Comparison of ENCODE assay signal across 19 cellular contexts in genomic region chr1:13814131-13814530, GRCh38.
"Had no signal": no experiment of that assay in that cellular context is flagged by ENCODE, and none has a peak within 500 bp of the region (broad histone marks: within the 10 kb centered on the region; RNA-seq: fewer than 3 reads in every experiment).

No MANE protein-coding gene starts in this region.

- H3K27me3 ChIP-seq: colonic mucosa, gastrocnemius medialis, hepatocyte, neural progenitor cell, transverse colon had no signal

- H3K9me3 Mint-ChIP-seq: dendritic cell treated with granulocyte-macrophage colony-stimulating factor and Interleukin-4, amounts not matched to agents 40 ng/mL and 50 ng/mL, for 4 days; endodermal cell; mesothelial cell of epicardium; naive thymus-derived CD4-positive, alpha-beta T cell; nephron; neural progenitor cell; stimulated activated naive B cell treated with anti-CD40 and anti-IgM and Interleukin-4, amounts not matched to agents 10 μg/mL and 1 μg/mL and 100 μg/mL, for 72 hours; stimulated activated naive CD8-positive, alpha-beta T cell treated with anti-CD3 and anti-CD28 coated beads, Interleukin-15, Interleukin-2, amounts not matched to agents 100 ng/mL and 50 ng/mL, for 24 hours had no signal

- H3K27ac Mint-ChIP-seq: dendritic cell treated with granulocyte-macrophage colony-stimulating factor and Interleukin-4, amounts not matched to agents 40 ng/mL and 50 ng/mL, for 4 days; endodermal cell; mesothelial cell of epicardium; nephron; neural progenitor cell; stimulated activated naive B cell treated with anti-CD40 and anti-IgM and Interleukin-4, amounts not matched to agents 10 μg/mL and 1 μg/mL and 100 μg/mL, for 72 hours; stimulated activated naive CD8-positive, alpha-beta T cell treated with anti-CD3 and anti-CD28 coated beads, Interleukin-15, Interleukin-2, amounts not matched to agents 100 ng/mL and 50 ng/mL, for 24 hours had no signal

- H3K4me1 ChIP-seq: colonic mucosa, neural progenitor cell, prostate gland had no signal

- H3K4me3 Mint-ChIP-seq: dendritic cell treated with granulocyte-macrophage colony-stimulating factor and Interleukin-4, amounts not matched to agents 40 ng/mL and 50 ng/mL, for 4 days; endodermal cell; mesothelial cell of epicardium; naive thymus-derived CD4-positive, alpha-beta T cell; nephron; neural progenitor cell; stimulated activated naive B cell treated with anti-CD40 and anti-IgM and Interleukin-4, amounts not matched to agents 10 μg/mL and 1 μg/mL and 100 μg/mL, for 72 hours; stimulated activated naive CD8-positive, alpha-beta T cell treated with anti-CD3 and anti-CD28 coated beads, Interleukin-15, Interleukin-2, amounts not matched to agents 100 ng/mL and 50 ng/mL, for 24 hours had no signal

- H3K4me1 Mint-ChIP-seq: endodermal cell, mesothelial cell of epicardium, nephron, neural progenitor cell had no signal

- H3K9me3 ChIP-seq: colonic mucosa, gastrocnemius medialis, prostate gland, spleen, transverse colon had no signal

- DNase-seq: colonic mucosa; gastrocnemius medialis; kidney; stimulated activated naive B cell treated with anti-CD40 and anti-IgM and Interleukin-4, amounts not matched to agents 10 μg/mL and 1 μg/mL and 100 μg/mL, for 72 hours; transverse colon had no signal

- H3K27me3 Mint-ChIP-seq: dendritic cell treated with granulocyte-macrophage colony-stimulating factor and Interleukin-4, amounts not matched to agents 40 ng/mL and 50 ng/mL, for 4 days; naive thymus-derived CD4-positive, alpha-beta T cell; stimulated activated naive B cell treated with anti-CD40 and anti-IgM and Interleukin-4, amounts not matched to agents 10 μg/mL and 1 μg/mL and 100 μg/mL, for 72 hours; stimulated activated naive CD8-positive, alpha-beta T cell treated with anti-CD3 and anti-CD28 coated beads, Interleukin-15, Interleukin-2, amounts not matched to agents 100 ng/mL and 50 ng/mL, for 24 hours had no signal

- H3K36me3 ChIP-seq: colonic mucosa, neural progenitor cell, prostate gland had no signal

- H3K4me3 ChIP-seq: colonic mucosa, gastrocnemius medialis, hepatocyte, neural progenitor cell, prostate gland, skin epidermis, spleen, transverse colon had no signal

- H3K27ac ChIP-seq: colonic mucosa, epithelial cell of prostate, gastrocnemius medialis, hepatocyte, neural progenitor cell, prostate gland, skin epidermis, spleen, transverse colon had no signal

- ATAC-seq: esophagus mucosa, left lobe of liver had no signal

- H3K36me3 Mint-ChIP-seq: mesothelial cell of epicardium, neural progenitor cell had no signal
